In genomic region chr11:61792310-61793083, GRCh38 we compare ENCODE assay signal across 1 cellular context.
TF ChIP-seq lines count a peak whose summit lies in the region.

A gene with protein sequence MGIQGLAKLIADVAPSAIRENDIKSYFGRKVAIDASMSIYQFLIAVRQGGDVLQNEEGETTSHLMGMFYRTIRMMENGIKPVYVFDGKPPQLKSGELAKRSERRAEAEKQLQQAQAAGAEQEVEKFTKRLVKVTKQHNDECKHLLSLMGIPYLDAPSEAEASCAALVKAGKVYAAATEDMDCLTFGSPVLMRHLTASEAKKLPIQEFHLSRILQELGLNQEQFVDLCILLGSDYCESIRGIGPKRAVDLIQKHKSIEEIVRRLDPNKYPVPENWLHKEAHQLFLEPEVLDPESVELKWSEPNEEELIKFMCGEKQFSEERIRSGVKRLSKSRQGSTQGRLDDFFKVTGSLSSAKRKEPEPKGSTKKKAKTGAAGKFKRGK (plus strand): TSS chr11:61792911. CDS start chr11:61795362, 2,451 bp downstream.
Gene TMEM258, minus strand, starts transcription at chr11:61792599. Its CDS starts 41 bp downstream, at chr11:61792558.

TF ChIP-seq in K562, 482 proteins besides CTCF, POLR2A, EP300 and RAD21 (continued from another document and continues in another):
- TF ChIP-seq CHD7 (IDR thresholded peaks at IDR 0.05; ENCODE audit: low read depth, low read length) (no peak), ZNF24 (IDR thresholded peaks at IDR 0.05) (0 out of 2 replicates have a peak, but pooled peaks have one; percentile 35), HDAC6 (IDR thresholded peaks at IDR 0.05; ENCODE audit: low read depth, low read length) (no peak), POLR3G (IDR thresholded peaks at IDR 0.05; ENCODE audit: extremely low read depth, insufficient read length, insufficient replicate concordance) (no peak), BMI1 (IDR thresholded peaks at IDR 0.05; ENCODE audit: low read length) (no peak), ZNF133 (CRISPR knock-in tag; IDR thresholded peaks at IDR 0.05) (no peak), KHSRP (IDR thresholded peaks at IDR 0.05) (no peak), POLR2B (IDR thresholded peaks at IDR 0.05; ENCODE audit: low read depth, partially characterized antibody) (peak; percentile 84), SAFB2 (IDR thresholded peaks at IDR 0.05; ENCODE audit: borderline replicate concordance, low read depth, low read length, severe bottlenecking) (no peak), DEAF1 (CRISPR knock-in tag; IDR thresholded peaks at IDR 0.05) (no peak), ZNF311 (CRISPR knock-in tag; IDR thresholded peaks at IDR 0.05) (no peak), SAFB (IDR thresholded peaks at IDR 0.05; ENCODE audit: borderline replicate concordance, low read depth, low read length) (no peak), SREBF2 (CRISPR knock-in tag; IDR thresholded peaks at IDR 0.05) (no peak), RCOR1 (IDR thresholded peaks at IDR 0.05; ENCODE audit: borderline replicate concordance in 1 of 2, low read depth in 2 of 2, low read length in 2 of 2) (no peak), SIRT6 (IDR thresholded peaks at IDR 0.05; ENCODE audit: low read depth, low read length) (no peak), TCFL5 (CRISPR knock-in tag; conservative IDR thresholded peaks at IDR 0.05) (no peak), ZNF431 (CRISPR knock-in tag; IDR thresholded peaks at IDR 0.05) (0 out of 2 replicates have a peak, but pooled peaks have one; percentile 37), ZNF239 (CRISPR knock-in tag; IDR thresholded peaks at IDR 0.05) (no peak), C11orf30 (IDR thresholded peaks at IDR 0.05; ENCODE audit: low read depth) (peak; percentile 98), HDAC2 (IDR thresholded peaks at IDR 0.05) (no peak), BHLHE40 (IDR thresholded peaks at IDR 0.05; ENCODE audit: low read length) (peak; percentile 94), ARNT (IDR thresholded peaks at IDR 0.05) (peak in 1 of 2 experiments; percentile 96; a peak in 2 of 4 replicates), MCM7 (IDR thresholded peaks at IDR 0.05) (no peak), L3MBTL2 (IDR thresholded peaks at IDR 0.05) (peak; percentile 85), RFX1 (IDR thresholded peaks at IDR 0.05) (peak; percentile 67; the same call in 1 of the 2 replicates), ZNF609 (CRISPR knock-in tag; IDR thresholded peaks at IDR 0.05; ENCODE audit: borderline replicate concordance) (peak; percentile 93)
- TF ChIP-seq, protein P1, sequence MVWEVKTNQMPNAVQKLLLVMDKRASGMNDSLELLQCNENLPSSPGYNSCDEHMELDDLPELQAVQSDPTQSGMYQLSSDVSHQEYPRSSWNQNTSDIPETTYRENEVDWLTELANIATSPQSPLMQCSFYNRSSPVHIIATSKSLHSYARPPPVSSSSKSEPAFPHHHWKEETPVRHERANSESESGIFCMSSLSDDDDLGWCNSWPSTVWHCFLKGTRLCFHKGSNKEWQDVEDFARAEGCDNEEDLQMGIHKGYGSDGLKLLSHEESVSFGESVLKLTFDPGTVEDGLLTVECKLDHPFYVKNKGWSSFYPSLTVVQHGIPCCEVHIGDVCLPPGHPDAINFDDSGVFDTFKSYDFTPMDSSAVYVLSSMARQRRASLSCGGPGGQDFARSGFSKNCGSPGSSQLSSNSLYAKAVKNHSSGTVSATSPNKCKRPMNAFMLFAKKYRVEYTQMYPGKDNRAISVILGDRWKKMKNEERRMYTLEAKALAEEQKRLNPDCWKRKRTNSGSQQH (CRISPR knock-in tag; IDR thresholded peaks at IDR 0.05): no peak; the same call in 1 of the 2 replicates
- TF ChIP-seq, protein P2, sequence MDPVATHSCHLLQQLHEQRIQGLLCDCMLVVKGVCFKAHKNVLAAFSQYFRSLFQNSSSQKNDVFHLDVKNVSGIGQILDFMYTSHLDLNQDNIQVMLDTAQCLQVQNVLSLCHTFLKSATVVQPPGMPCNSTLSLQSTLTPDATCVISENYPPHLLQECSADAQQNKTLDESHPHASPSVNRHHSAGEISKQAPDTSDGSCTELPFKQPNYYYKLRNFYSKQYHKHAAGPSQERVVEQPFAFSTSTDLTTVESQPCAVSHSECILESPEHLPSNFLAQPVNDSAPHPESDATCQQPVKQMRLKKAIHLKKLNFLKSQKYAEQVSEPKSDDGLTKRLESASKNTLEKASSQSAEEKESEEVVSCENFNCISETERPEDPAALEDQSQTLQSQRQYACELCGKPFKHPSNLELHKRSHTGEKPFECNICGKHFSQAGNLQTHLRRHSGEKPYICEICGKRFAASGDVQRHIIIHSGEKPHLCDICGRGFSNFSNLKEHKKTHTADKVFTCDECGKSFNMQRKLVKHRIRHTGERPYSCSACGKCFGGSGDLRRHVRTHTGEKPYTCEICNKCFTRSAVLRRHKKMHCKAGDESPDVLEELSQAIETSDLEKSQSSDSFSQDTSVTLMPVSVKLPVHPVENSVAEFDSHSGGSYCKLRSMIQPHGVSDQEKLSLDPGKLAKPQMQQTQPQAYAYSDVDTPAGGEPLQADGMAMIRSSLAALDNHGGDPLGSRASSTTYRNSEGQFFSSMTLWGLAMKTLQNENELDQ (CRISPR knock-in tag; IDR thresholded peaks at IDR 0.05; ENCODE audit: borderline replicate concordance): 0 out of 2 replicates have a peak, but pooled peaks have one; percentile 54
